ENCODE assay signal across 30 cellular contexts in genomic region chr3:126085841-126086240, GRCh38. TPM values are rescaled to one million over a fixed set of nuclear protein-coding genes. Genes with fewer than 3 reads are reported as not detected.
DNase-seq lines count a peak whose midpoint lies in the region; ATAC-seq, FAIRE-seq and TF ChIP-seq lines count a peak whose summit lies in the region.
"Had no signal": no experiment of that assay in that cellular context is flagged by ENCODE, and none has a peak within 500 bp of the region (broad histone marks: within the 10 kb centered on the region; RNA-seq: fewer than 3 reads in every experiment).

No MANE protein-coding gene starts in this region.

- H2AFZ ChIP-seq in K562 (ENCODE audit: low read depth, low read length) = peak overlapping the region; percentile 70
- H2AFZ ChIP-seq: GM23248 had no signal

- no peaks in the 10 kb centered on the region for H3K36me3 ChIP-seq in K562 (ENCODE audit: control insufficient read depth, insufficient read depth, low read length)
- H3K36me3 ChIP-seq: right atrium auricular region, tibial artery had no signal

- peaks cover 4% of the 10 kb centered on the region for H3K9me3 Mint-ChIP-seq in activated CD8-positive, alpha-beta memory T cell treated with anti-CD3 and anti-CD28 coated beads, Interleukin-2, amount 10 ng/mL, durations not matched to agents 7 days and 5 days (ENCODE audit: low read depth)
- no peaks in the 10 kb centered on the region for H3K9me3 Mint-ChIP-seq in T-cell
- peaks cover 3% of the 10 kb centered on the region for H3K9me3 Mint-ChIP-seq in stimulated activated memory B cell treated with anti-CD40 and anti-IgM and Interleukin-4, amounts not matched to agents 10 μg/mL and 1 μg/mL and 100 μg/mL, for 72 hours
- peaks cover 10% of the 10 kb centered on the region for H3K9me3 Mint-ChIP-seq in activated T-helper 2 cell treated with anti-CD3 and anti-CD28 coated beads, Interferon-gamma antibody, Interleukin-2, Interleukin-4, amounts not matched to agents 10 μg/mL and 5 μg/mL and 100 μg/mL, durations not matched to agents 14 hours and 24 hours and 36 hours
- peaks cover 6% of the 10 kb centered on the region for H3K9me3 Mint-ChIP-seq in glutamatergic neuron (ENCODE audit: unreplicated experiment)

- peaks cover 12% of the 10 kb centered on the region for H3K36me3 Mint-ChIP-seq in activated CD8-positive, alpha-beta memory T cell treated with anti-CD3 and anti-CD28 coated beads, Interleukin-2, amount 10 ng/mL, durations not matched to agents 7 days and 5 days
- no peaks in the 10 kb centered on the region for H3K36me3 Mint-ChIP-seq in T-cell
- peaks cover 1% of the 10 kb centered on the region for H3K36me3 Mint-ChIP-seq in stimulated activated memory B cell treated with anti-CD40 and anti-IgM and Interleukin-4, amounts not matched to agents 10 μg/mL and 1 μg/mL and 100 μg/mL, for 72 hours
- H3K36me3 Mint-ChIP-seq in activated T-helper 2 cell treated with anti-CD3 and anti-CD28 coated beads, Interferon-gamma antibody, Interleukin-2, Interleukin-4, amounts not matched to agents 10 μg/mL and 5 μg/mL and 100 μg/mL, durations not matched to agents 14 hours and 24 hours and 36 hours (ENCODE audit: low read depth) = no peaks in the 10 kb centered on the region
- H3K36me3 Mint-ChIP-seq in glutamatergic neuron (ENCODE audit: unreplicated experiment) = peaks cover 6% of the 10 kb centered on the region

- no peak overlapping the region for H3K4me3 Mint-ChIP-seq in activated CD8-positive, alpha-beta memory T cell treated with anti-CD3 and anti-CD28 coated beads, Interleukin-2, amount 10 ng/mL, durations not matched to agents 7 days and 5 days
- peak overlapping the region; percentile 52 to 92 (median 76) for H3K4me3 Mint-ChIP-seq in T-cell
- no peak overlapping the region for H3K4me3 Mint-ChIP-seq in stimulated activated memory B cell treated with anti-CD40 and anti-IgM and Interleukin-4, amounts not matched to agents 10 μg/mL and 1 μg/mL and 100 μg/mL, for 72 hours
- H3K4me3 Mint-ChIP-seq in activated T-helper 2 cell treated with anti-CD3 and anti-CD28 coated beads, Interferon-gamma antibody, Interleukin-2, Interleukin-4, amounts not matched to agents 10 μg/mL and 5 μg/mL and 100 μg/mL, durations not matched to agents 14 hours and 24 hours and 36 hours (ENCODE audit: low read depth) = no peak overlapping the region
- no peak overlapping the region for H3K4me3 Mint-ChIP-seq in glutamatergic neuron (ENCODE audit: unreplicated experiment)

- TF ChIP-seq POLR2A in K562 (conservative IDR thresholded peaks at IDR 0.05) = no peak

- H3K9me3 ChIP-seq in K562 (replicated peaks; ENCODE audit: control insufficient read depth, insufficient read depth, low read depth, low read length) = no peaks in the 10 kb centered on the region
- H3K9me3 ChIP-seq: right atrium auricular region, tibial artery had no signal

- POLR2A ChIA-PET in T-cell (lab: Charles Lee) = no interaction called here
- POLR2A ChIA-PET in K562 (lab: Yijun Ruan, JAX) = no interaction called here

- H3K27ac ChIP-seq in K562 (ENCODE audit: extremely low read depth, low read depth, low read length) = no peak overlapping the region
- H3K27ac ChIP-seq: GM23248, right atrium auricular region had no signal

- H3K27ac Mint-ChIP-seq in activated CD8-positive, alpha-beta memory T cell treated with anti-CD3 and anti-CD28 coated beads, Interleukin-2, amount 10 ng/mL, durations not matched to agents 7 days and 5 days = peak overlapping the region; percentile 11
- H3K27ac Mint-ChIP-seq in T-cell = peak overlapping the region in 1 of 2 donors; percentile 44
- peak overlapping the region; percentile 94 for H3K27ac Mint-ChIP-seq in stimulated activated memory B cell treated with anti-CD40 and anti-IgM and Interleukin-4, amounts not matched to agents 10 μg/mL and 1 μg/mL and 100 μg/mL, for 72 hours
- H3K27ac Mint-ChIP-seq in activated T-helper 2 cell treated with anti-CD3 and anti-CD28 coated beads, Interferon-gamma antibody, Interleukin-2, Interleukin-4, amounts not matched to agents 10 μg/mL and 5 μg/mL and 100 μg/mL, durations not matched to agents 14 hours and 24 hours and 36 hours = no peak overlapping the region
- H3K27ac Mint-ChIP-seq in glutamatergic neuron (ENCODE audit: unreplicated experiment) = no peak overlapping the region
- H3K27ac Mint-ChIP-seq: WTC11 had no signal

- H3K4me2 ChIP-seq in K562 (ENCODE audit: insufficient read depth, low read length) = no peak overlapping the region

- H3K79me2 ChIP-seq in K562 (ENCODE audit: control insufficient read depth, insufficient read depth, low read length) = peaks cover 7% of the 10 kb centered on the region; the same call in 2 of the 3 replicates

- 33% methylated on average over 2 of the region's 2 CpGs for WGBS in K562 (ENCODE audit: insufficient coverage, low coverage, missing lambda C conversion rate)

- TF ChIP-seq EP300 in K562 (IDR thresholded peaks at IDR 0.05; ENCODE audit: low read length) = no peak

- intact Hi-C loops in K562 (cut with micrococcal nuclease) = no loop called here
- intact Hi-C loops in activated T-helper 2 cell treated with anti-CD3 and anti-CD28 coated beads, Interferon-gamma antibody, Interleukin-2, Interleukin-4, amounts not matched to agents 10 μg/mL and 5 μg/mL and 100 μg/mL, durations not matched to agents 14 hours and 24 hours and 36 hours (cut with micrococcal nuclease) = no loop called here

- TF ChIP-seq CTCF in K562 (IDR thresholded peaks at IDR 0.05 in 2 of 3, conservative IDR thresholded peaks at IDR 0.05 in 1 of 3; ENCODE audit: insufficient read depth in 2 of 3, low read depth in 1 of 3, low read length in 3 of 3) = no peak
- TF ChIP-seq CTCF in glutamatergic neuron (IDR thresholded peaks at IDR 0.05; ENCODE audit: partially characterized antibody, unreplicated experiment) = no peak

- BruUV-seq in K562 (replicated peaks; lab: Mats Ljungman, UMichigan) = no TSS peak

- ATAC-seq in activated CD8-positive, alpha-beta memory T cell treated with anti-CD3 and anti-CD28 coated beads, Interleukin-2, amount 10 ng/mL, durations not matched to agents 7 days and 5 days = no peak
- ATAC-seq in T-cell (replicated peaks in 1 of 4) = no peak
- no peak for ATAC-seq in K562
- no peak for ATAC-seq in stimulated activated memory B cell treated with anti-CD40 and anti-IgM and Interleukin-4, amounts not matched to agents 10 μg/mL and 1 μg/mL and 100 μg/mL, for 72 hours
- ATAC-seq in GM18868 (IDR thresholded peaks at IDR 0.05; ENCODE audit: unreplicated experiment) = no peak
- ATAC-seq: left cardiac atrium, WTC11 had no signal

- H4K20me1 ChIP-seq in K562 (replicated peaks; ENCODE audit: control insufficient read depth, insufficient read depth, low read length) = no peaks in the 10 kb centered on the region

- H3K27me3 Mint-ChIP-seq in activated CD8-positive, alpha-beta memory T cell treated with anti-CD3 and anti-CD28 coated beads, Interleukin-2, amount 10 ng/mL, durations not matched to agents 7 days and 5 days = peaks cover 3% of the 10 kb centered on the region
- H3K27me3 Mint-ChIP-seq in T-cell (no peaks in the 10 kb centered on the region), glutamatergic neuron (ENCODE audit: unreplicated experiment) (peaks cover 3% of the 10 kb centered on the region)
- no peaks in the 10 kb centered on the region for H3K27me3 Mint-ChIP-seq in stimulated activated memory B cell treated with anti-CD40 and anti-IgM and Interleukin-4, amounts not matched to agents 10 μg/mL and 1 μg/mL and 100 μg/mL, for 72 hours
- no peaks in the 10 kb centered on the region for H3K27me3 Mint-ChIP-seq in activated T-helper 2 cell treated with anti-CD3 and anti-CD28 coated beads, Interferon-gamma antibody, Interleukin-2, Interleukin-4, amounts not matched to agents 10 μg/mL and 5 μg/mL and 100 μg/mL, durations not matched to agents 14 hours and 24 hours and 36 hours (ENCODE audit: low read depth)
- H3K27me3 Mint-ChIP-seq: CD4-positive, alpha-beta memory T cell had no signal

- FAIRE-seq in K562 (lab: Jason Lieb, UNC) = no peak
- FAIRE-seq: bronchial epithelial cell, small intestine had no signal

- peaks cover 21% of the 10 kb centered on the region for H3K4me1 Mint-ChIP-seq in activated CD8-positive, alpha-beta memory T cell treated with anti-CD3 and anti-CD28 coated beads, Interleukin-2, amount 10 ng/mL, durations not matched to agents 7 days and 5 days
- H3K4me1 Mint-ChIP-seq in T-cell = peaks cover 19 to 20% (median 19%) of the 10 kb centered on the region in 3 donors
- H3K4me1 Mint-ChIP-seq in stimulated activated memory B cell treated with anti-CD40 and anti-IgM and Interleukin-4, amounts not matched to agents 10 μg/mL and 1 μg/mL and 100 μg/mL, for 72 hours = peaks cover 19% of the 10 kb centered on the region
- peaks cover 14% of the 10 kb centered on the region for H3K4me1 Mint-ChIP-seq in activated T-helper 2 cell treated with anti-CD3 and anti-CD28 coated beads, Interferon-gamma antibody, Interleukin-2, Interleukin-4, amounts not matched to agents 10 μg/mL and 5 μg/mL and 100 μg/mL, durations not matched to agents 14 hours and 24 hours and 36 hours (ENCODE audit: low read depth)
- H3K4me1 Mint-ChIP-seq in glutamatergic neuron (ENCODE audit: low read depth, unreplicated experiment) = peaks cover 2% of the 10 kb centered on the region

- in situ Hi-C loops in K562 (cut with MboI) = no loop called here

- CTCF ChIA-PET in activated CD8-positive, alpha-beta memory T cell treated with anti-CD3 and anti-CD28 coated beads, Interleukin-2, amount 10 ng/mL, durations not matched to agents 7 days and 5 days (lab: Charles Lee) = no interaction called here
- CTCF ChIA-PET in T-cell (lab: Charles Lee) = interaction anchor here in 1 of 2 donors (0.9 kb wide), 1 partner anchor 1415 kb away, joined by 3 read pairs; no protein-coding TSS in a partner anchor
- CTCF ChIA-PET in K562 (lab: Yijun Ruan, JAX; ENCODE audit: low intra/inter-chr PET ratio) = no interaction called here

- no peak overlapping the region for H3K4me3 ChIP-seq in K562
- H3K4me3 ChIP-seq: GM23248, right atrium auricular region, tibial artery had no signal

- no peak overlapping the region for H3K9ac ChIP-seq in K562 (ENCODE audit: insufficient read depth in 1 of 2, low read depth in 2 of 2, low read length in 2 of 2)
- H3K9ac ChIP-seq: GM23248 had no signal

- H3K9me1 ChIP-seq in K562 (ENCODE audit: control insufficient read depth, insufficient read depth, low read length) = no peaks in the 10 kb centered on the region

- no peak for TF ChIP-seq RAD21 in K562 (CRISPR knock-in tag; conservative IDR thresholded peaks at IDR 0.05 in 1 of 2, IDR thresholded peaks at IDR 0.05 in 1 of 2)

- H3K4me1 ChIP-seq in K562 (replicated peaks in 1 of 2; ENCODE audit: control insufficient read depth in 2 of 2, insufficient read depth in 2 of 2, low read length in 2 of 2) = peaks cover 10 to 17% of the 10 kb centered on the region in 2 experiments; a peak in 4 of 5 replicates

- peak; percentile 44 for DNase-seq in activated CD8-positive, alpha-beta memory T cell treated with anti-CD3 and anti-CD28 coated beads, Interleukin-2, amount 10 ng/mL, durations not matched to agents 7 days and 5 days
- no peak for DNase-seq in activated CD8-positive, alpha-beta memory T cell treated with anti-CD3 and anti-CD28 coated beads, Interleukin-2, amount 50 U/mL, for 4 hours
- DNase-seq in T-cell (no peak), K562 (ENCODE audit: extremely low read depth in 1 of 4, low spot score in 3 of 4) (no peak), glutamatergic neuron (no peak)
- DNase-seq in activated T-helper 2 cell treated with anti-CD3 and anti-CD28 coated beads, Interferon-gamma antibody, Interleukin-2, Interleukin-4, amounts not matched to agents 10 μg/mL and 5 μg/mL and 100 μg/mL, durations not matched to agents 14 hours and 24 hours and 36 hours (ENCODE audit: low spot score) = no peak
- DNase-seq: activated CD8-positive, alpha-beta memory T cell treated with anti-CD3 and anti-CD28 coated beads for 24 hours; activated naive CD4-positive, alpha-beta T cell treated with anti-CD3 and anti-CD28 coated beads, Interleukin-2, amount 50 U/mL, for 16 hours; AML-193; anterior cingulate cortex; DMS 273 treated with DMSO at 0.1 percent for 48 hours; EL; GM23248; hypothalamus; IMR-90; left cardiac atrium; mammary epithelial cell; NCI-H1048; NCI-H1694; posterior cingulate gyrus; small intestine; SW 1271; T1000; tibial artery had no signal

- H3K27me3 ChIP-seq in K562 (ENCODE audit: control insufficient read depth in 2 of 2, insufficient read depth in 2 of 2, low read length in 2 of 2) = no peaks in the 10 kb centered on the region
- H3K27me3 ChIP-seq: right atrium auricular region, tibial artery had no signal

RNA-seq across cellular contexts. Expression of gene SLC41A3, which starts 1.9 kb away (rescaled TPM):
- total RNA-seq in activated CD8-positive, alpha-beta memory T cell treated with anti-CD3 and anti-CD28 coated beads, Interleukin-2, amount 10 ng/mL, durations not matched to agents 7 days and 5 days = 10 to 100 TPM; 22.5 to 23.8 TPM
- total RNA-seq in T-cell (10 to 100 TPM; 24.8 to 38.6 (median 34.5) TPM), K562 (2014; rRNA removed) (11.2 and 22.0 TPM in 2 replicates), K562 (2014; rRNA removed; fragmentation: Illumina TruSeq; extraction: Trizol) (7.1 and 7.7 TPM in 2 replicates), K562 (2015; rRNA removed; fragmentation: Illumina TruSeq; extraction: Trizol) (9.4 and 9.6 TPM in 2 replicates), K562 (2021) (18.1 and 18.9 TPM in 2 replicates), glutamatergic neuron (ENCODE audit: unreplicated experiment) (38.6 TPM)
- 17.4 and 40.3 TPM in 2 replicates for total RNA-seq in K562 (2011; cell fraction: chromatin; rRNA removed; ENCODE audit: low replicate concordance)
- 46.7 and 46.8 TPM in 2 replicates for total RNA-seq in K562 (2011; cell fraction: nucleolus; rRNA removed)
- total RNA-seq in K562 (2011; cell fraction: nucleoplasm; rRNA removed) = 33.0 and 34.9 TPM in 2 replicates
- polyA plus RNA-seq in K562 (2011; rRNA removed) (20.7 and 22.3 TPM in 2 replicates), K562 (2014; fragmentation: Illumina TruSeq; extraction: Trizol) (15.4 and 19.1 TPM in 2 replicates), K562 (2014; fragmentation: Nextera tagmentation; extraction: Ambion mirVana) (1 to 10 TPM; 4.1 to 4.2 TPM), K562 (2014; rRNA removed) (17.2 and 24.6 TPM in 2 replicates)
- polyA plus RNA-seq in K562 (2011; cell fraction: cytosol; rRNA removed) = 27.1 and 37.6 TPM in 2 replicates
- polyA plus RNA-seq in K562 (2011; cell fraction: nucleus; rRNA removed) = 43.8 and 91.5 TPM in 2 replicates
- polyA plus RNA-seq in K562 (2012) = 15.2 and 43.6 TPM in 2 replicates
- polyA minus RNA-seq in K562 (2011; rRNA and poly(A)+ RNA removed) = 11.5 and 14.0 TPM in 2 replicates
- 13.6 and 16.8 TPM in 2 replicates for polyA minus RNA-seq in K562 (2011; cell fraction: cytosol; rRNA and poly(A)+ RNA removed)
- 9.8 and 14.7 TPM in 2 replicates for polyA minus RNA-seq in K562 (2011; cell fraction: nucleus; rRNA and poly(A)+ RNA removed)
- 13.1 and 14.7 TPM in 2 replicates for total RNA-seq in activated T-helper 2 cell treated with anti-CD3 and anti-CD28 coated beads, Interferon-gamma antibody, Interleukin-2, Interleukin-4, amounts not matched to agents 10 μg/mL and 5 μg/mL and 100 μg/mL, durations not matched to agents 14 hours and 24 hours and 36 hours

Comparison
In these comparisons a context has a peak if more than half of its experiments do, and no peak if none do; other contexts are left out.
1. H3K27ac Mint-ChIP-seq: peak in activated CD8-positive, alpha-beta memory T cell treated with anti-CD3 and anti-CD28 coated beads, Interleukin-2, amount 10 ng/mL, durations not matched to agents 7 days and 5 days (single experiment) and stimulated activated memory B cell treated with anti-CD40 and anti-IgM and Interleukin-4, amounts not matched to agents 10 μg/mL and 1 μg/mL and 100 μg/mL, for 72 hours (single experiment); none in activated T-helper 2 cell treated with anti-CD3 and anti-CD28 coated beads, Interferon-gamma antibody, Interleukin-2, Interleukin-4, amounts not matched to agents 10 μg/mL and 5 μg/mL and 100 μg/mL, durations not matched to agents 14 hours and 24 hours and 36 hours (single experiment) and glutamatergic neuron (single experiment).
2. H3K4me3 Mint-ChIP-seq: peak in T-cell (3 of 3); none in activated CD8-positive, alpha-beta memory T cell treated with anti-CD3 and anti-CD28 coated beads, Interleukin-2, amount 10 ng/mL, durations not matched to agents 7 days and 5 days (single experiment), stimulated activated memory B cell treated with anti-CD40 and anti-IgM and Interleukin-4, amounts not matched to agents 10 μg/mL and 1 μg/mL and 100 μg/mL, for 72 hours (single experiment), activated T-helper 2 cell treated with anti-CD3 and anti-CD28 coated beads, Interferon-gamma antibody, Interleukin-2, Interleukin-4, amounts not matched to agents 10 μg/mL and 5 μg/mL and 100 μg/mL, durations not matched to agents 14 hours and 24 hours and 36 hours (single experiment) and glutamatergic neuron (single experiment).